ENCODE assay signal across 1 cellular context in genomic region chr4:2714918-2715317, GRCh38.
TF ChIP-seq lines count a peak whose summit lies in the region.

No MANE protein-coding gene starts in this region.

TF ChIP-seq in GM23338, 12 proteins besides CTCF, POLR2A, EP300 and RAD21:
- TF ChIP-seq ZNF462 (CRISPR knock-in tag; IDR thresholded peaks at IDR 0.05) (no peak), ETS1 (IDR thresholded peaks at IDR 0.05) (no peak)
